In genomic region chrX:9530848-9531274, GRCh38 we compare ENCODE assay signal across 8 cellular contexts.
DNase-seq lines count a peak whose midpoint lies in the region; ATAC-seq and TF ChIP-seq lines count a peak whose summit lies in the region.

No MANE protein-coding gene starts in this region.

- peak overlapping the region; percentile 3 for H3K4me3 Mint-ChIP-seq in activated naive CD4-positive, alpha-beta T cell treated with anti-CD3 and anti-CD28 coated beads, Interleukin-2, amount 10 ng/mL, durations not matched to agents 7 days and 5 days

- H3K36me3 ChIP-seq in HUES48 (ENCODE audit: control insufficient read depth, insufficient read depth, low read length) (no peaks in the 10 kb centered on the region), RWPE2 (ENCODE audit: low read depth) (no peaks in the 10 kb centered on the region), heart left ventricle (no peaks in the 10 kb centered on the region)

- H3K4me1 ChIP-seq in HUES48 (ENCODE audit: control insufficient read depth, insufficient read depth, low read length), result peaks cover 77% of the 10 kb centered on the region
- H3K4me1 ChIP-seq in RWPE2 (ENCODE audit: insufficient read depth, poor library complexity, severe bottlenecking), result peaks cover 7% of the 10 kb centered on the region
- H3K4me1 ChIP-seq in heart left ventricle, result peaks cover 0 to 24% (median 10%) of the 10 kb centered on the region in 12 donors

- H3K9ac ChIP-seq in HUES48 (ENCODE audit: low read depth, low read length), result no peak overlapping the region

- H3K4me1 Mint-ChIP-seq in activated naive CD4-positive, alpha-beta T cell treated with anti-CD3 and anti-CD28 coated beads, Interleukin-2, amount 10 ng/mL, durations not matched to agents 7 days and 5 days, result peaks cover 40% of the 10 kb centered on the region

- TF ChIP-seq CTCF in RWPE2 (IDR thresholded peaks at IDR 0.05; ENCODE audit: poor library complexity, severe bottlenecking) (no peak), heart left ventricle (IDR thresholded peaks at IDR 0.05) (no peak)

- WGBS in heart left ventricle, 4 donors, result 0 to 2% (median 1%) methylated on average over 9 of the region's 9 CpGs

- H3K9me3 Mint-ChIP-seq in activated naive CD4-positive, alpha-beta T cell treated with anti-CD3 and anti-CD28 coated beads, Interleukin-2, amount 10 ng/mL, durations not matched to agents 7 days and 5 days, result no peaks in the 10 kb centered on the region

- CTCF ChIA-PET in activated naive CD4-positive, alpha-beta T cell treated with anti-CD3 and anti-CD28 coated beads, Interleukin-2, amount 10 ng/mL, durations not matched to agents 7 days and 5 days (lab: Charles Lee), result no interaction called here

- no peaks in the 10 kb centered on the region for H3K36me3 Mint-ChIP-seq in activated naive CD4-positive, alpha-beta T cell treated with anti-CD3 and anti-CD28 coated beads, Interleukin-2, amount 10 ng/mL, durations not matched to agents 7 days and 5 days

- intact Hi-C loops in heart left ventricle (cut with DNase I), result no loop called here

- no peaks in the 10 kb centered on the region for H3K9me3 ChIP-seq in HUES48 (ENCODE audit: control insufficient read depth, insufficient read depth, low read length)
- no peaks in the 10 kb centered on the region for H3K9me3 ChIP-seq in RWPE2 (ENCODE audit: severe bottlenecking)
- H3K9me3 ChIP-seq in heart left ventricle, result no peaks in the 10 kb centered on the region

- TF ChIP-seq POLR2A in heart left ventricle (IDR thresholded peaks at IDR 0.05), result no peak

- ATAC-seq in GM19463 (IDR thresholded peaks at IDR 0.05; ENCODE audit: unreplicated experiment), result peak; percentile 80
- ATAC-seq in RWPE2 (ENCODE audit: low read depth), result peak; percentile 89
- ATAC-seq in heart left ventricle, result peak; percentile 91 to 94 (median 92)

- no peaks in the 10 kb centered on the region for H3K27me3 ChIP-seq in HUES48 (ENCODE audit: control insufficient read depth, insufficient read depth, low read length)
- no peaks in the 10 kb centered on the region for H3K27me3 ChIP-seq in RWPE2 (ENCODE audit: insufficient read depth, poor library complexity, severe bottlenecking)
- peaks cover 0 to 8% (median 0%) of the 10 kb centered on the region in 9 donors for H3K27me3 ChIP-seq in heart left ventricle

- no peaks in the 10 kb centered on the region for H3K27me3 Mint-ChIP-seq in activated naive CD4-positive, alpha-beta T cell treated with anti-CD3 and anti-CD28 coated beads, Interleukin-2, amount 10 ng/mL, durations not matched to agents 7 days and 5 days

- H3K27ac Mint-ChIP-seq in activated naive CD4-positive, alpha-beta T cell treated with anti-CD3 and anti-CD28 coated beads, Interleukin-2, amount 10 ng/mL, durations not matched to agents 7 days and 5 days, result no peak overlapping the region

- peak overlapping the region; percentile 55 for H3K27ac ChIP-seq in HUES48 (ENCODE audit: low read depth, low read length)
- no peak overlapping the region for H3K27ac ChIP-seq in RWPE2 (ENCODE audit: poor library complexity, severe bottlenecking)
- no peak overlapping the region for H3K27ac ChIP-seq in heart left ventricle

- peak overlapping the region; percentile 39 for H3K4me3 ChIP-seq in HUES48 (ENCODE audit: low read depth, low read length)
- no peak overlapping the region for H3K4me3 ChIP-seq in RWPE2 (ENCODE audit: severe bottlenecking)
- H3K4me3 ChIP-seq in heart left ventricle, result no peak overlapping the region

- DNase-seq in CMK (ENCODE audit: low read depth) (peak; percentile 25), RWPE2 (ENCODE audit: low spot score) (no peak), heart left ventricle (peak; percentile 70 to 87 (median 77)), putamen (ENCODE audit: low spot score) (peak; percentile 52), NCI-H446 treated with DMSO at 0.1 percent for 48 hours (lab: John Stamatoyannopoulos, UW) (no peak)
- peak; percentile 71 for DNase-seq in activated naive CD4-positive, alpha-beta T cell treated with anti-CD3 and anti-CD28 coated beads, Interleukin-2, amount 10 ng/mL, durations not matched to agents 7 days and 5 days

Comparison
In these comparisons a context has a peak if more than half of its experiments do, and no peak if none do; other contexts are left out.
1. DNase-seq: peak in CMK (single experiment), activated naive CD4-positive, alpha-beta T cell treated with anti-CD3 and anti-CD28 coated beads, Interleukin-2, amount 10 ng/mL, durations not matched to agents 7 days and 5 days (single experiment), heart left ventricle (5 of 5) and putamen (single experiment); none in RWPE2 (single experiment) and NCI-H446 treated with DMSO at 0.1 percent for 48 hours (single experiment).
2. Peak in every context shown above with its lines, with median percentiles within 50 percentile points of each other: ATAC-seq.